In the genomic region with DNA sequence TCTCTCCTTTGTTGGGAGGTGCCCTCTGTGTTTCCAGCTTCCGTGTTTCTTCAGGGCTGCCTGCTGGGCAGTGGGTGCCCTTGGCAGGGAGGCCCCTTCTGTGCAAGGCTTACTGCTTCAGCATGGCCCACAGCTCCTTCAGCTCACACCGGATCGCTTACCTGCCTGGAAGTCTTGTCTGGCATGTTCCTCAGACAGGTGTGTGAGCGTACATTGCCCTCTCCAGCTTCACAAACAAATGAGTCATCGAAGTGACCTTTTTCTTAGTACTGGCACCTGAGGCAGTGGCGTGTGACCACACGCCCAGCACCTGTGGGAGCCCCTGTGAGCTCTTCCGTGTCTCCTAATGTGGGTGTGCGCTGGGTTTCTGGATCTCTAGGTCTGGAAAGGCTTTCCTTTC, we compare ENCODE assay signal across 11 cellular contexts. TPM values are rescaled to one million over a fixed set of nuclear protein-coding genes. Genes with fewer than 3 reads are reported as not detected.
DNase-seq lines count a peak whose midpoint lies in the region; ATAC-seq and TF ChIP-seq lines count a peak whose summit lies in the region.
"Had no signal": no experiment of that assay in that cellular context is flagged by ENCODE, and none has a peak within 500 bp of the region (broad histone marks: within the 10 kb centered on the region; RNA-seq: fewer than 3 reads in every experiment).

No MANE protein-coding gene starts in this region.

- WGBS in endodermal cell (ENCODE audit: insufficient coverage in 1 of 2, insufficient read length in 1 of 2), 2 experiments, result 93 to 94% methylated on average over 9 of the region's 9 CpGs

- no peak for TF ChIP-seq CTCF in natural killer cell (IDR thresholded peaks at IDR 0.05)
- no peak for TF ChIP-seq CTCF in mucosa of descending colon (IDR thresholded peaks at IDR 0.05)
- no peak for TF ChIP-seq CTCF in vagina (IDR thresholded peaks at IDR 0.05)
- TF ChIP-seq CTCF in endodermal cell (conservative IDR thresholded peaks at IDR 0.05), result no peak

- no peak overlapping the region for H3K4me3 ChIP-seq in mucosa of descending colon
- H3K4me3 ChIP-seq in vagina, result peak overlapping the region in 1 of 2 donors; percentile 4
- H3K4me3 ChIP-seq in endodermal cell (ENCODE audit: low read length), result no peak overlapping the region

- no peak overlapping the region for H3K9ac ChIP-seq in endodermal cell (ENCODE audit: extremely low read depth, low read length, poor library complexity, severe bottlenecking)

- TF ChIP-seq POLR2A in vagina (IDR thresholded peaks at IDR 0.05), result no peak

- no peaks in the 10 kb centered on the region for H3K36me3 Mint-ChIP-seq in natural killer cell treated with Interleukin-12 subunit alpha and Interleukin-12 subunit beta and Interleukin-15 and Interleukin-18, amount 100 ng/mL, for 72 hours
- no peaks in the 10 kb centered on the region for H3K36me3 Mint-ChIP-seq in natural killer cell
- H3K36me3 Mint-ChIP-seq in endodermal cell (ENCODE audit: low read depth), result peaks cover 18% of the 10 kb centered on the region

- no peaks in the 10 kb centered on the region for H3K9me3 Mint-ChIP-seq in natural killer cell treated with Interleukin-12 subunit alpha and Interleukin-12 subunit beta and Interleukin-15 and Interleukin-18, amount 100 ng/mL, for 72 hours
- H3K9me3 Mint-ChIP-seq in natural killer cell, result no peaks in the 10 kb centered on the region
- no peaks in the 10 kb centered on the region for H3K9me3 Mint-ChIP-seq in endodermal cell

- peaks cover 33 to 42% of the 10 kb centered on the region in 2 donors for H3K4me1 Mint-ChIP-seq in natural killer cell treated with Interleukin-12 subunit alpha and Interleukin-12 subunit beta and Interleukin-15 and Interleukin-18, amount 100 ng/mL, for 72 hours (ENCODE audit: low read depth in 2 of 2)
- H3K4me1 Mint-ChIP-seq in natural killer cell (peaks cover 17 to 57% of the 10 kb centered on the region in 2 donors), endodermal cell (peaks cover 7% of the 10 kb centered on the region)

- no peak for ATAC-seq in natural killer cell treated with Interleukin-12 subunit alpha and Interleukin-12 subunit beta and Interleukin-15 and Interleukin-18, amount 100 ng/mL, for 72 hours
- ATAC-seq in natural killer cell (no peak), mucosa of descending colon (peak; percentile 60)

- H3K36me3 ChIP-seq in mucosa of descending colon (ENCODE audit: low read depth), result no peaks in the 10 kb centered on the region
- H3K36me3 ChIP-seq in vagina, result peaks cover 0 to 10% of the 10 kb centered on the region in 2 donors
- no peaks in the 10 kb centered on the region for H3K36me3 ChIP-seq in endodermal cell (ENCODE audit: control insufficient read depth, insufficient read depth, low read length)

- no peaks in the 10 kb centered on the region for H3K27me3 ChIP-seq in vagina
- H3K27me3 ChIP-seq in endodermal cell (ENCODE audit: control insufficient read depth, insufficient read depth, low read length, poor library complexity, severe bottlenecking), result peaks cover 9% of the 10 kb centered on the region

- no peaks in the 10 kb centered on the region for H3K27me3 Mint-ChIP-seq in natural killer cell treated with Interleukin-12 subunit alpha and Interleukin-12 subunit beta and Interleukin-15 and Interleukin-18, amount 100 ng/mL, for 72 hours
- H3K27me3 Mint-ChIP-seq in natural killer cell (ENCODE audit: low read depth in 2 of 2), result no peaks in the 10 kb centered on the region
- peaks cover 12% of the 10 kb centered on the region for H3K27me3 Mint-ChIP-seq in endodermal cell (ENCODE audit: insufficient read depth)

- no peak for DNase-seq in natural killer cell treated with Interleukin-12 subunit alpha and Interleukin-12 subunit beta and Interleukin-15 and Interleukin-18, amount 100 ng/mL, for 72 hours (ENCODE audit: low spot score)
- no peak for DNase-seq in natural killer cell
- peak; percentile 69 to 74 (median 71) for DNase-seq in mucosa of descending colon
- DNase-seq in vagina (ENCODE audit: extremely low spot score in 2 of 2), result no peak
- DNase-seq in RKO (ENCODE audit: low spot score), result no peak
- no peak for DNase-seq in activated gamma-delta T cell (lab: John Stamatoyannopoulos, UW)
- no peak for DNase-seq in endodermal cell
- DNase-seq: NCI-H446 treated with DMSO at 0.1 percent for 48 hours had no signal

- intact Hi-C loops in natural killer cell (cut with micrococcal nuclease), result no loop called here
- intact Hi-C loops in mucosa of descending colon (cut with DNase I, micrococcal nuclease), result loop anchor here in 1 of 2 donors (10.0 kb wide), 1 partner anchor 61 kb away; no protein-coding TSS in a partner anchor
- intact Hi-C loops in vagina (cut with DNase I), result no loop called here

- H3K4me1 ChIP-seq in mucosa of descending colon (ENCODE audit: low read depth) (peaks cover 43% of the 10 kb centered on the region), vagina (peaks cover 62% of the 10 kb centered on the region), endodermal cell (ENCODE audit: control insufficient read depth, insufficient read depth, low read length) (no peaks in the 10 kb centered on the region)

- H3K27ac ChIP-seq in angular gyrus (ENCODE audit: low read depth, low read length), result peak overlapping the region; percentile 50
- H3K27ac ChIP-seq in vagina, result peak overlapping the region; percentile 22
- no peak overlapping the region for H3K27ac ChIP-seq in endodermal cell (ENCODE audit: low read depth, low read length)

- H3K27ac Mint-ChIP-seq in natural killer cell treated with Interleukin-12 subunit alpha and Interleukin-12 subunit beta and Interleukin-15 and Interleukin-18, amount 100 ng/mL, for 72 hours, result peak overlapping the region; percentile 33 to 47
- peak overlapping the region in 1 of 2 donors; percentile 36 for H3K27ac Mint-ChIP-seq in natural killer cell
- H3K27ac Mint-ChIP-seq in endodermal cell, result no peak overlapping the region

- H3K4me3 Mint-ChIP-seq in natural killer cell treated with Interleukin-12 subunit alpha and Interleukin-12 subunit beta and Interleukin-15 and Interleukin-18, amount 100 ng/mL, for 72 hours, result no peak overlapping the region
- H3K4me3 Mint-ChIP-seq in natural killer cell, result no peak overlapping the region
- no peak overlapping the region for H3K4me3 Mint-ChIP-seq in endodermal cell

- no peaks in the 10 kb centered on the region for H3K9me3 ChIP-seq in mucosa of descending colon
- H3K9me3 ChIP-seq in vagina, result no peaks in the 10 kb centered on the region
- no peaks in the 10 kb centered on the region for H3K9me3 ChIP-seq in endodermal cell (ENCODE audit: control insufficient read depth, low read length)

RNA-seq across cellular contexts. Expression of a gene that starts 3.5 kb away (rescaled TPM):
- total RNA-seq in natural killer cell treated with Interleukin-12 subunit alpha and Interleukin-12 subunit beta and Interleukin-15 and Interleukin-18, amount 100 ng/mL, for 72 hours, result 10 to 100 TPM; 16.7 to 18.7 TPM
- total RNA-seq in natural killer cell (10 to 100 TPM; 12.7 to 20.8 (median 20.0) TPM), mucosa of descending colon (10 to 100 TPM; 31.2 to 51.0 (median 40.1) TPM), vagina (41.3 TPM), endodermal cell (10 to 100 TPM; 21.3 to 25.9 TPM)
- polyA plus RNA-seq in endodermal cell (2013, experiment 1 of 2), result 24.0 TPM
- polyA plus RNA-seq in endodermal cell (2013, experiment 2 of 2), result 23.0 TPM

RNA-seq across cellular contexts. Expression of a gene that starts 23.6 kb away (rescaled TPM):
- total RNA-seq in natural killer cell treated with Interleukin-12 subunit alpha and Interleukin-12 subunit beta and Interleukin-15 and Interleukin-18, amount 100 ng/mL, for 72 hours, result 10 to 100 TPM; 27.6 to 60.9 TPM
- total RNA-seq in natural killer cell, result 10 to 100 TPM; 27.6 to 40.5 (median 37.0) TPM
- total RNA-seq in mucosa of descending colon, result 10 to 100 TPM; 37.8 to 39.6 (median 38.4) TPM
- 26.0 TPM for total RNA-seq in vagina
- total RNA-seq in endodermal cell, result 100 to 1,000 TPM; 128 to 129 TPM
- 61.9 TPM for polyA plus RNA-seq in endodermal cell (2013, experiment 1 of 2)
- polyA plus RNA-seq in endodermal cell (2013, experiment 2 of 2), result 52.5 TPM

RNA-seq across cellular contexts. Expression of a gene that starts 26.6 kb away (rescaled TPM):
- total RNA-seq in natural killer cell treated with Interleukin-12 subunit alpha and Interleukin-12 subunit beta and Interleukin-15 and Interleukin-18, amount 100 ng/mL, for 72 hours, result under 1 TPM; 0.33 to 0.48 TPM
- total RNA-seq in natural killer cell (under 1 TPM; 0.28 to 0.75 (median 0.35) TPM), mucosa of descending colon (under 1 TPM; 0.26 to 0.82 (median 0.36) TPM), vagina (0.74 TPM), endodermal cell (1 to 10 TPM; 1.1 TPM)
- polyA plus RNA-seq in endodermal cell (2013, experiment 1 of 2), result 0.78 TPM
- polyA plus RNA-seq in endodermal cell (2013, experiment 2 of 2), result 0.87 TPM

RNA-seq across cellular contexts. Expression of a gene that starts 33.2 kb away (rescaled TPM):
- under 1 TPM; 0.12 to 0.64 TPM for total RNA-seq in natural killer cell treated with Interleukin-12 subunit alpha and Interleukin-12 subunit beta and Interleukin-15 and Interleukin-18, amount 100 ng/mL, for 72 hours
- total RNA-seq in natural killer cell, result under 1 TPM in 1 of 3 donors, not detected in 2; 0.20 TPM
- total RNA-seq in mucosa of descending colon, result not detected
- total RNA-seq in vagina, result not detected
- total RNA-seq in endodermal cell, result under 1 TPM; 0.29 to 0.62 TPM
- polyA plus RNA-seq in endodermal cell (2013, experiment 1 of 2), result 0.18 TPM
- polyA plus RNA-seq in endodermal cell (2013, experiment 2 of 2), result 0.12 TPM
- total RNA-seq: fibroblast of villous mesenchyme had no signal
- polyA plus RNA-seq: AG04450 had no signal

RNA-seq across cellular contexts. Expression of a gene that starts 37.4 kb away (rescaled TPM):
- 1 to 10 TPM in 1 of 2 donors, under 1 TPM in 1; 0.75 to 1.1 TPM for total RNA-seq in natural killer cell treated with Interleukin-12 subunit alpha and Interleukin-12 subunit beta and Interleukin-15 and Interleukin-18, amount 100 ng/mL, for 72 hours
- total RNA-seq in natural killer cell, result 1 to 10 TPM in 1 of 3 donors, under 1 TPM in 2; 0.60 to 1.7 (median 0.75) TPM
- 1 to 10 TPM; 1.1 to 2.2 (median 1.6) TPM for total RNA-seq in mucosa of descending colon
- 3.2 TPM for total RNA-seq in vagina
- 10 to 100 TPM in 1 of 2 donors, 1 to 10 TPM in 1; 7.7 to 11.6 TPM for total RNA-seq in endodermal cell
- 17.0 TPM for polyA plus RNA-seq in endodermal cell (2013, experiment 1 of 2)
- 15.2 TPM for polyA plus RNA-seq in endodermal cell (2013, experiment 2 of 2)
- polyA plus RNA-seq: AG04450 had no signal

Comparison
In these comparisons a context has a peak if more than half of its experiments do, and no peak if none do; other contexts are left out.
1. DNase-seq: peak in mucosa of descending colon (3 of 3); none in natural killer cell treated with Interleukin-12 subunit alpha and Interleukin-12 subunit beta and Interleukin-15 and Interleukin-18, amount 100 ng/mL, for 72 hours (single experiment), natural killer cell (single experiment), vagina (0 of 2), RKO (single experiment), activated gamma-delta T cell (single experiment) and endodermal cell (single experiment).